In genomic region chr2:88857951-88858406, GRCh38 we compare ENCODE assay signal across 11 cellular contexts.
DNase-seq lines count a peak whose midpoint lies in the region; ATAC-seq and TF ChIP-seq lines count a peak whose summit lies in the region.
"Had no signal": no experiment of that assay in that cellular context is flagged by ENCODE, and none has a peak within 500 bp of the region (broad histone marks: within the 10 kb centered on the region; RNA-seq: fewer than 3 reads in every experiment).

No MANE protein-coding gene starts in this region.

- no peaks in the 10 kb centered on the region for H3K79me2 ChIP-seq in mammary epithelial cell (ENCODE audit: insufficient read depth, low read length)

- intact Hi-C loops in mammary epithelial cell (cut with micrococcal nuclease) (no loop called here), MCF 10A (cut with micrococcal nuclease) (no loop called here)

- WGBS in mammary epithelial cell (ENCODE audit: low coverage, missing lambda C conversion rate): 91% methylated on average over 7 of the region's 7 CpGs

- dilution Hi-C loops in mammary epithelial cell (cut with HindIII; ENCODE audit: low sequenced_read_pairs): no loop called here

- H3K9me3 ChIP-seq in mammary epithelial cell (replicated peaks; ENCODE audit: insufficient read depth, low read length): no peaks in the 10 kb centered on the region
- H3K9me3 ChIP-seq: tibial nerve had no signal

- no peak overlapping the region for H3K4me3 Mint-ChIP-seq in MCF 10A (ENCODE audit: unreplicated experiment)
- peak overlapping the region; percentile 93 for H3K4me3 Mint-ChIP-seq in stimulated activated memory B cell treated with anti-CD40 and anti-IgM and Interleukin-4, amounts not matched to agents 10 μg/mL and 1 μg/mL and 100 μg/mL, for 72 hours
- H3K4me3 Mint-ChIP-seq: neural progenitor cell had no signal

- DNase-seq in mammary epithelial cell: peak; percentile 2
- DNase-seq in MCF 10A (ENCODE audit: unreplicated experiment): no peak
- peak in 1 of 2 experiments; percentile 37 for DNase-seq in HL-60 (ENCODE audit: low read depth in 1 of 2, low spot score in 1 of 2)
- peak; percentile 85 to 91 for DNase-seq in dermis microvascular lymphatic vessel endothelial cell (ENCODE audit: low read depth in 2 of 2)
- no peak for DNase-seq in NCI-H524 treated with DMSO at 0.1 percent for 48 hours (lab: John Stamatoyannopoulos, UW)
- DNase-seq in dedifferentiated amniotic fluid mesenchymal stem cell (ENCODE audit: extremely low spot score): no peak
- DNase-seq: activated gamma-delta T cell had no signal

- H4K20me1 ChIP-seq in mammary epithelial cell (ENCODE audit: insufficient read depth, low read length): no peaks in the 10 kb centered on the region

- POLR2A ChIA-PET in MCF 10A (lab: Yijun Ruan, JAX): no interaction called here

- H3K36me3 Mint-ChIP-seq in MCF 10A (ENCODE audit: insufficient read depth, unreplicated experiment): no peaks in the 10 kb centered on the region
- peaks cover 51% of the 10 kb centered on the region for H3K36me3 Mint-ChIP-seq in stimulated activated memory B cell treated with anti-CD40 and anti-IgM and Interleukin-4, amounts not matched to agents 10 μg/mL and 1 μg/mL and 100 μg/mL, for 72 hours
- H3K36me3 Mint-ChIP-seq: neural progenitor cell had no signal

- H3K27ac ChIP-seq in mammary epithelial cell (ENCODE audit: insufficient read depth, low read depth, low read length): no peak overlapping the region
- peak overlapping the region; percentile 40 for H3K27ac ChIP-seq in HL-60 (replicated peaks)
- H3K27ac ChIP-seq: neural progenitor cell had no signal

- no peak for TF ChIP-seq CTCF in mammary epithelial cell (conservative IDR thresholded peaks at IDR 0.05 in 1 of 2, IDR thresholded peaks at IDR 0.05 in 1 of 2; ENCODE audit: extremely low read depth in 1 of 2, insufficient read depth in 1 of 2, low read depth in 1 of 2, low read length in 2 of 2)
- TF ChIP-seq CTCF in MCF 10A (IDR thresholded peaks at IDR 0.05; ENCODE audit: unreplicated experiment): no peak
- TF ChIP-seq CTCF in HL-60 (IDR thresholded peaks at IDR 0.05; ENCODE audit: insufficient read depth, low read length): no peak

- BruUV-seq in mammary epithelial cell (replicated peaks; lab: Mats Ljungman, UMichigan): no TSS peak
- BruUV-seq in MCF 10A (replicated peaks; lab: Mats Ljungman, UMichigan): no TSS peak

- H3K9me3 Mint-ChIP-seq in MCF 10A (ENCODE audit: unreplicated experiment): no peaks in the 10 kb centered on the region
- H3K9me3 Mint-ChIP-seq in stimulated activated memory B cell treated with anti-CD40 and anti-IgM and Interleukin-4, amounts not matched to agents 10 μg/mL and 1 μg/mL and 100 μg/mL, for 72 hours: no peaks in the 10 kb centered on the region

- H3K36me3 ChIP-seq in mammary epithelial cell (ENCODE audit: insufficient read depth, low read length): no peaks in the 10 kb centered on the region
- H3K36me3 ChIP-seq: neural progenitor cell, tibial nerve had no signal

- H3K27me3 ChIP-seq in mammary epithelial cell (ENCODE audit: insufficient read depth, low read length) (peaks cover 1% of the 10 kb centered on the region), HL-60 (ENCODE audit: insufficient read depth, poor library complexity, severe bottlenecking) (no peaks in the 10 kb centered on the region)
- H3K27me3 ChIP-seq: neural progenitor cell, tibial nerve had no signal

- peak; percentile 72 for ATAC-seq in stimulated activated memory B cell treated with anti-CD40 and anti-IgM and Interleukin-4, amounts not matched to agents 10 μg/mL and 1 μg/mL and 100 μg/mL, for 72 hours
- no peak for ATAC-seq in GM21786 (IDR thresholded peaks at IDR 0.05; ENCODE audit: unreplicated experiment)

- no peaks in the 10 kb centered on the region for H3K4me1 ChIP-seq in mammary epithelial cell (ENCODE audit: insufficient read depth, low read length)
- H3K4me1 ChIP-seq: neural progenitor cell had no signal

- no peak overlapping the region for H3K27ac Mint-ChIP-seq in MCF 10A (ENCODE audit: low read depth, unreplicated experiment)
- peak overlapping the region; percentile 95 for H3K27ac Mint-ChIP-seq in stimulated activated memory B cell treated with anti-CD40 and anti-IgM and Interleukin-4, amounts not matched to agents 10 μg/mL and 1 μg/mL and 100 μg/mL, for 72 hours
- H3K27ac Mint-ChIP-seq: neural progenitor cell had no signal

- H3K4me1 Mint-ChIP-seq in MCF 10A (ENCODE audit: insufficient read depth, unreplicated experiment): no peaks in the 10 kb centered on the region
- H3K4me1 Mint-ChIP-seq in stimulated activated memory B cell treated with anti-CD40 and anti-IgM and Interleukin-4, amounts not matched to agents 10 μg/mL and 1 μg/mL and 100 μg/mL, for 72 hours: peaks cover 51% of the 10 kb centered on the region
- H3K4me1 Mint-ChIP-seq: neural progenitor cell had no signal

- peaks cover 65% of the 10 kb centered on the region for H3K27me3 Mint-ChIP-seq in MCF 10A (ENCODE audit: insufficient read depth, unreplicated experiment)
- H3K27me3 Mint-ChIP-seq in stimulated activated memory B cell treated with anti-CD40 and anti-IgM and Interleukin-4, amounts not matched to agents 10 μg/mL and 1 μg/mL and 100 μg/mL, for 72 hours: no peaks in the 10 kb centered on the region

- H2AFZ ChIP-seq in mammary epithelial cell (ENCODE audit: low read depth, low read length): no peak overlapping the region
- H2AFZ ChIP-seq: neural progenitor cell had no signal

- in situ Hi-C loops in mammary epithelial cell (cut with MboI; ENCODE audit: low sequenced_read_pairs in 2 of 2): no loop called here

- no peak overlapping the region for H3K4me2 ChIP-seq in mammary epithelial cell (ENCODE audit: insufficient read depth, low read depth, low read length)
- H3K4me2 ChIP-seq: neural progenitor cell had no signal

- no peak overlapping the region for H3K9ac ChIP-seq in mammary epithelial cell (ENCODE audit: insufficient read depth, low read length)
- H3K9ac ChIP-seq: neural progenitor cell had no signal

- no peak overlapping the region for H3K4me3 ChIP-seq in mammary epithelial cell (replicated peaks in 1 of 3; ENCODE audit: insufficient read depth in 1 of 3, low read depth in 2 of 3, low read length in 3 of 3)
- no peak overlapping the region for H3K4me3 ChIP-seq in HL-60 (replicated peaks; ENCODE audit: insufficient read depth, low read length)
- H3K4me3 ChIP-seq: neural progenitor cell, tibial nerve had no signal

- CTCF ChIA-PET in mammary epithelial cell (lab: Charles Lee; ENCODE audit: low non-redundant PET): no interaction called here
- CTCF ChIA-PET in MCF 10A (lab: Yijun Ruan, JAX): interaction anchor here (2.5 to 3.5 kb wide), 2 partner anchors 17 to 22 kb away, joined by 14 to 15 read pairs; no protein-coding TSS in a partner anchor

Comparison
In these comparisons a context has a peak if more than half of its experiments do, and no peak if none do; other contexts are left out.
1. DNase-seq: peak in mammary epithelial cell (single experiment) and dermis microvascular lymphatic vessel endothelial cell (2 of 2); none in MCF 10A (single experiment), NCI-H524 treated with DMSO at 0.1 percent for 48 hours (single experiment) and dedifferentiated amniotic fluid mesenchymal stem cell (single experiment).